Comparison of ENCODE assay signal across 15 cellular contexts in genomic region chr3:128814514-128815317, GRCh38.
DNase-seq lines count a peak whose midpoint lies in the region; ATAC-seq and TF ChIP-seq lines count a peak whose summit lies in the region.
"Had no signal": no experiment of that assay in that cellular context is flagged by ENCODE, and none has a peak within 500 bp of the region (broad histone marks: within the 10 kb centered on the region; RNA-seq: fewer than 3 reads in every experiment).

No MANE protein-coding gene starts in this region.

- peak; percentile 53 for ATAC-seq in omental fat pad (ENCODE audit: low FRiP score)

- H3K9me3 ChIP-seq in CD8-positive, alpha-beta memory T cell (ENCODE audit: low read length), result no peaks in the 10 kb centered on the region
- H3K9me3 ChIP-seq: SJSA1 had no signal

- no peak for DNase-seq in CD8-positive, alpha-beta memory T cell
- DNase-seq in NCI-H2029 (lab: John Stamatoyannopoulos, UW), result peak; percentile 93
- peak; percentile 54 for DNase-seq in cerebellum (ENCODE audit: low spot score)
- no peak for DNase-seq in omental fat pad (ENCODE audit: low spot score)
- no peak for DNase-seq in AG08396 (ENCODE audit: low spot score)
- DNase-seq in SHP77 treated with DMSO at 0.1 percent for 48 hours (lab: John Stamatoyannopoulos, UW), result no peak
- DNase-seq in activated T-helper 2 cell treated with anti-CD3 and anti-CD28 coated beads, Interferon-gamma antibody, Interleukin-2, Interleukin-4, amounts not matched to agents 10 μg/mL and 5 μg/mL and 100 μg/mL, durations not matched to agents 14 hours and 24 hours and 36 hours (ENCODE audit: low spot score), result no peak
- no peak for DNase-seq in activated T-helper 1 cell treated with anti-CD3 and anti-CD28 coated beads, Interleukin-12 subunit alpha, Interleukin-12 subunit beta, Interleukin-2, Interleukin-4 antibody, amounts not matched to agents 30 ng/mL and 10 ng/mL and 1 ng/mL, durations not matched to agents 14 hours and 24 hours and 36 hours (ENCODE audit: low spot score)
- DNase-seq: activated CD4-positive, alpha-beta T cell treated with anti-CD3 and anti-CD28 coated beads for 4 hours; activated T-cell treated with anti-CD3 and anti-CD28 coated beads, Interleukin-2, amount 50 U/mL, for 48 hours; cortex of kidney; NCI-H1105 treated with DMSO at 0.1 percent for 48 hours; stimulated activated CD4-positive, alpha-beta T cell treated with anti-CD3 and anti-CD28 coated beads, Interleukin-2, amount 100 ng/mL, for 48 hours; T1000 had no signal

- peaks cover 12 to 87% (median 38%) of the 10 kb centered on the region in 3 donors for H3K36me3 Mint-ChIP-seq in CD8-positive, alpha-beta memory T cell
- peaks cover 81% of the 10 kb centered on the region for H3K36me3 Mint-ChIP-seq in activated T-helper 2 cell treated with anti-CD3 and anti-CD28 coated beads, Interferon-gamma antibody, Interleukin-2, Interleukin-4, amounts not matched to agents 10 μg/mL and 5 μg/mL and 100 μg/mL, durations not matched to agents 14 hours and 24 hours and 36 hours (ENCODE audit: low read depth)
- H3K36me3 Mint-ChIP-seq in activated T-helper 1 cell treated with anti-CD3 and anti-CD28 coated beads, Interleukin-12 subunit alpha, Interleukin-12 subunit beta, Interleukin-2, Interleukin-4 antibody, amounts not matched to agents 30 ng/mL and 10 ng/mL and 1 ng/mL, durations not matched to agents 14 hours and 24 hours and 36 hours (ENCODE audit: low read depth), result peaks cover 61% of the 10 kb centered on the region

- CTCF ChIA-PET in CD8-positive, alpha-beta memory T cell (lab: Charles Lee), result interaction anchor here (0.7 kb wide), 1 partner anchor 197 kb away, joined by 3 read pairs; no protein-coding TSS in a partner anchor

- no peak overlapping the region for H3K27ac ChIP-seq in CD8-positive, alpha-beta memory T cell (ENCODE audit: low read depth, low read length)
- H3K27ac ChIP-seq: SJSA1 had no signal

- no peak overlapping the region for H3K4me3 ChIP-seq in CD8-positive, alpha-beta memory T cell (ENCODE audit: low read length)
- H3K4me3 ChIP-seq: SJSA1 had no signal

- TF ChIP-seq CTCF in omental fat pad (IDR thresholded peaks at IDR 0.05), result no peak

- H3K9me3 Mint-ChIP-seq in CD8-positive, alpha-beta memory T cell, result no peaks in the 10 kb centered on the region
- H3K9me3 Mint-ChIP-seq in activated T-helper 2 cell treated with anti-CD3 and anti-CD28 coated beads, Interferon-gamma antibody, Interleukin-2, Interleukin-4, amounts not matched to agents 10 μg/mL and 5 μg/mL and 100 μg/mL, durations not matched to agents 14 hours and 24 hours and 36 hours, result no peaks in the 10 kb centered on the region
- no peaks in the 10 kb centered on the region for H3K9me3 Mint-ChIP-seq in activated T-helper 1 cell treated with anti-CD3 and anti-CD28 coated beads, Interleukin-12 subunit alpha, Interleukin-12 subunit beta, Interleukin-2, Interleukin-4 antibody, amounts not matched to agents 30 ng/mL and 10 ng/mL and 1 ng/mL, durations not matched to agents 14 hours and 24 hours and 36 hours

- peaks cover 0 to 2% (median 0%) of the 10 kb centered on the region in 3 donors for H3K4me1 Mint-ChIP-seq in CD8-positive, alpha-beta memory T cell
- H3K4me1 Mint-ChIP-seq in activated T-helper 2 cell treated with anti-CD3 and anti-CD28 coated beads, Interferon-gamma antibody, Interleukin-2, Interleukin-4, amounts not matched to agents 10 μg/mL and 5 μg/mL and 100 μg/mL, durations not matched to agents 14 hours and 24 hours and 36 hours (ENCODE audit: low read depth), result no peaks in the 10 kb centered on the region
- peaks cover 9% of the 10 kb centered on the region for H3K4me1 Mint-ChIP-seq in activated T-helper 1 cell treated with anti-CD3 and anti-CD28 coated beads, Interleukin-12 subunit alpha, Interleukin-12 subunit beta, Interleukin-2, Interleukin-4 antibody, amounts not matched to agents 30 ng/mL and 10 ng/mL and 1 ng/mL, durations not matched to agents 14 hours and 24 hours and 36 hours (ENCODE audit: low read depth)

- peak overlapping the region in 1 of 7 donors; percentile 35 for H3K4me3 Mint-ChIP-seq in CD8-positive, alpha-beta memory T cell
- H3K4me3 Mint-ChIP-seq in activated T-helper 2 cell treated with anti-CD3 and anti-CD28 coated beads, Interferon-gamma antibody, Interleukin-2, Interleukin-4, amounts not matched to agents 10 μg/mL and 5 μg/mL and 100 μg/mL, durations not matched to agents 14 hours and 24 hours and 36 hours (ENCODE audit: low read depth), result no peak overlapping the region
- H3K4me3 Mint-ChIP-seq in activated T-helper 1 cell treated with anti-CD3 and anti-CD28 coated beads, Interleukin-12 subunit alpha, Interleukin-12 subunit beta, Interleukin-2, Interleukin-4 antibody, amounts not matched to agents 30 ng/mL and 10 ng/mL and 1 ng/mL, durations not matched to agents 14 hours and 24 hours and 36 hours, result no peak overlapping the region

- H3K27ac Mint-ChIP-seq in CD8-positive, alpha-beta memory T cell, result peak overlapping the region in 5 of 8 donors; percentile 8 to 72 (median 46)
- H3K27ac Mint-ChIP-seq in activated T-helper 2 cell treated with anti-CD3 and anti-CD28 coated beads, Interferon-gamma antibody, Interleukin-2, Interleukin-4, amounts not matched to agents 10 μg/mL and 5 μg/mL and 100 μg/mL, durations not matched to agents 14 hours and 24 hours and 36 hours, result no peak overlapping the region
- no peak overlapping the region for H3K27ac Mint-ChIP-seq in activated T-helper 1 cell treated with anti-CD3 and anti-CD28 coated beads, Interleukin-12 subunit alpha, Interleukin-12 subunit beta, Interleukin-2, Interleukin-4 antibody, amounts not matched to agents 30 ng/mL and 10 ng/mL and 1 ng/mL, durations not matched to agents 14 hours and 24 hours and 36 hours

- peaks cover 0 to 2% of the 10 kb centered on the region in 2 donors for H3K27me3 Mint-ChIP-seq in CD8-positive, alpha-beta memory T cell
- no peaks in the 10 kb centered on the region for H3K27me3 Mint-ChIP-seq in activated T-helper 2 cell treated with anti-CD3 and anti-CD28 coated beads, Interferon-gamma antibody, Interleukin-2, Interleukin-4, amounts not matched to agents 10 μg/mL and 5 μg/mL and 100 μg/mL, durations not matched to agents 14 hours and 24 hours and 36 hours (ENCODE audit: low read depth)
- H3K27me3 Mint-ChIP-seq in activated T-helper 1 cell treated with anti-CD3 and anti-CD28 coated beads, Interleukin-12 subunit alpha, Interleukin-12 subunit beta, Interleukin-2, Interleukin-4 antibody, amounts not matched to agents 30 ng/mL and 10 ng/mL and 1 ng/mL, durations not matched to agents 14 hours and 24 hours and 36 hours (ENCODE audit: insufficient read depth), result no peaks in the 10 kb centered on the region

- no peaks in the 10 kb centered on the region for H3K27me3 ChIP-seq in CD8-positive, alpha-beta memory T cell (ENCODE audit: insufficient read depth, low read length, poor library complexity, severe bottlenecking)
- H3K27me3 ChIP-seq: SJSA1 had no signal

- POLR2A ChIA-PET in CD8-positive, alpha-beta memory T cell (lab: Charles Lee), result no interaction called here

- no peaks in the 10 kb centered on the region for H3K4me1 ChIP-seq in CD8-positive, alpha-beta memory T cell (ENCODE audit: insufficient read depth, low read length)
- H3K4me1 ChIP-seq: SJSA1 had no signal

- H3K36me3 ChIP-seq in CD8-positive, alpha-beta memory T cell (ENCODE audit: insufficient read depth, low read length), result peaks cover 53% of the 10 kb centered on the region

- intact Hi-C loops in activated T-helper 2 cell treated with anti-CD3 and anti-CD28 coated beads, Interferon-gamma antibody, Interleukin-2, Interleukin-4, amounts not matched to agents 10 μg/mL and 5 μg/mL and 100 μg/mL, durations not matched to agents 14 hours and 24 hours and 36 hours (cut with micrococcal nuclease), result no loop called here
- intact Hi-C loops in activated T-helper 1 cell treated with anti-CD3 and anti-CD28 coated beads, Interleukin-12 subunit alpha, Interleukin-12 subunit beta, Interleukin-2, Interleukin-4 antibody, amounts not matched to agents 30 ng/mL and 10 ng/mL and 1 ng/mL, durations not matched to agents 14 hours and 24 hours and 36 hours (cut with micrococcal nuclease), result no loop called here

Comparison
In these comparisons a context has a peak if more than half of its experiments do, and no peak if none do; other contexts are left out.
1. DNase-seq: peak in NCI-H2029 (single experiment) and cerebellum (single experiment); none in CD8-positive, alpha-beta memory T cell (0 of 5), omental fat pad (single experiment), AG08396 (single experiment), SHP77 treated with DMSO at 0.1 percent for 48 hours (single experiment), activated T-helper 2 cell treated with anti-CD3 and anti-CD28 coated beads, Interferon-gamma antibody, Interleukin-2, Interleukin-4, amounts not matched to agents 10 μg/mL and 5 μg/mL and 100 μg/mL, durations not matched to agents 14 hours and 24 hours and 36 hours (single experiment) and activated T-helper 1 cell treated with anti-CD3 and anti-CD28 coated beads, Interleukin-12 subunit alpha, Interleukin-12 subunit beta, Interleukin-2, Interleukin-4 antibody, amounts not matched to agents 30 ng/mL and 10 ng/mL and 1 ng/mL, durations not matched to agents 14 hours and 24 hours and 36 hours (single experiment).
2. H3K27ac Mint-ChIP-seq: peak in CD8-positive, alpha-beta memory T cell (5 of 8); none in activated T-helper 2 cell treated with anti-CD3 and anti-CD28 coated beads, Interferon-gamma antibody, Interleukin-2, Interleukin-4, amounts not matched to agents 10 μg/mL and 5 μg/mL and 100 μg/mL, durations not matched to agents 14 hours and 24 hours and 36 hours (single experiment) and activated T-helper 1 cell treated with anti-CD3 and anti-CD28 coated beads, Interleukin-12 subunit alpha, Interleukin-12 subunit beta, Interleukin-2, Interleukin-4 antibody, amounts not matched to agents 30 ng/mL and 10 ng/mL and 1 ng/mL, durations not matched to agents 14 hours and 24 hours and 36 hours (single experiment).